1 cellular context compared by ENCODE assay signal in the genomic region with DNA sequence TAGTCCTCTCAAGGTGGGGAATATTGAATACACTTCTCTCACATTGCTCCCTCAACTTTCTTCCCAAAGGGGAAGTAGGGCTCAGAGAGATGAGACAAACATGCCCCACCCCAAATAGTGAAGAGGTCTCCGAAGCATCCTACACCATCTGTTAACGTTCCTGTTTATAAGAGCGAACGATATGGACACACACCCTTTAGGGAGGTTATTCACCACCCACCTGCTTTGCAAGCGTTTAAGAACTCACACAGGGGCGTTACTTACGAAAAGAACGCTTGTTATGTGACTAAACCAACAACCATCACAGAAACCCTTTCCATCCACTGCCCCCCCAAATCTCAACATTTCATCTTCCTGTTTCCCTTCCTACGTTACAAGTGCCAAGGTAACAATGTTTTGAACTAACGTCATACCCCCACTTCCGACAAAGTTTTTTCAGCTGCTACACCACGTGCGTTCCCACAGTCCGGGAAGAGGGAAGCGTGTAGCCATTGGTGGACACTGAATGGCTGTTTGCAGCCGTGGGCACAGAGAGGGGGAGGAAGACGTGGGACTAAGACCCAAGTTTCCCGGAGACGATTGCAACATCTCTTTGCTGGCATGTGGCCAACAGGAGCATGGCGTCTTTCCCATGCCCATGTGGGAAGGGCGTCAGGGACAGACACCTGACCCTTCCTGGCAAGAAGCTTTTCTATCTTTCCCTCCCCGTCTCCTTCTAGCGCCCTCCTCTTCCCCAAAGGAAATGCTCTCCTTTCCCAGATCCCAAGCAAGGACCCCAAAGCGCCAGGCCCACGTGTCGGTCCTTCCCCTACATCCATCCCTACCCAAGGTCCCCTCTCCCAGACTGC.
TF ChIP-seq lines count a peak whose summit lies in the region.

No MANE protein-coding gene starts in this region.

TF ChIP-seq in K562, 482 proteins besides CTCF, POLR2A, EP300 and RAD21 (continued from another document):
- TF ChIP-seq, protein P1, sequence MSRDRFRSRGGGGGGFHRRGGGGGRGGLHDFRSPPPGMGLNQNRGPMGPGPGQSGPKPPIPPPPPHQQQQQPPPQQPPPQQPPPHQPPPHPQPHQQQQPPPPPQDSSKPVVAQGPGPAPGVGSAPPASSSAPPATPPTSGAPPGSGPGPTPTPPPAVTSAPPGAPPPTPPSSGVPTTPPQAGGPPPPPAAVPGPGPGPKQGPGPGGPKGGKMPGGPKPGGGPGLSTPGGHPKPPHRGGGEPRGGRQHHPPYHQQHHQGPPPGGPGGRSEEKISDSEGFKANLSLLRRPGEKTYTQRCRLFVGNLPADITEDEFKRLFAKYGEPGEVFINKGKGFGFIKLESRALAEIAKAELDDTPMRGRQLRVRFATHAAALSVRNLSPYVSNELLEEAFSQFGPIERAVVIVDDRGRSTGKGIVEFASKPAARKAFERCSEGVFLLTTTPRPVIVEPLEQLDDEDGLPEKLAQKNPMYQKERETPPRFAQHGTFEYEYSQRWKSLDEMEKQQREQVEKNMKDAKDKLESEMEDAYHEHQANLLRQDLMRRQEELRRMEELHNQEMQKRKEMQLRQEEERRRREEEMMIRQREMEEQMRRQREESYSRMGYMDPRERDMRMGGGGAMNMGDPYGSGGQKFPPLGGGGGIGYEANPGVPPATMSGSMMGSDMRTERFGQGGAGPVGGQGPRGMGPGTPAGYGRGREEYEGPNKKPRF (IDR thresholded peaks at IDR 0.05; ENCODE audit: low read depth, low read length): no peak
